8 cellular contexts compared by ENCODE assay signal in the genomic region with DNA sequence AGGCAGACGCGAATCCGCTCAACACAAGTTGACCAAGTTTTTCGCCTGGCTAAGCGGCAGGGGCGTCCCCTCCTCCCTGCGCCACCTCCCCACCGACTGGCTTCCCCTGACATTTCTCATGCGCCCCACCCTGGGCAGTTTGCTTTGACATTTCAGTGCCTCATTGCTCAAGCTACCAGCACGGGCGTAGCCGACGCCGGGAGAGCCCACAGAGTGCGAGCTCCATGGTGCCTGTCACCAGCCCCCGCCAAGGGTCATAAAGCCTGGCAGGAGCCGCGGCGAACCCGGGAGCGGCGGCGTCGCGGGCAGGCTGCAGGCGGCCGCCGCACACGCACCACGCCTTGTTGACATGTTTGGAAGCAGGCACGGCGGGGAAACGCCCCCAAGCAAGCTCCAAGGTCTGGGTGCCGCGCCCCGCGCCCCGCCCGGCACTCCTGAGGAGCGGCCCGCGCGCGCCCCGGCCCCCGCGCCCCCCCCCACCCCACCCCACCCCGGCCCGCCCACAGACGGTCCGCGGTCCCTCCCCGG. TPM values are rescaled to one million over a fixed set of nuclear protein-coding genes. Genes with fewer than 3 reads are reported as not detected.
A peak's percentile ranks its signal among the peaks of the same experiment; 100 is the strongest.
DNase-seq lines count a peak whose midpoint lies in the region; ATAC-seq and TF ChIP-seq lines count a peak whose summit lies in the region.

No MANE protein-coding gene starts in this region.

- H3K27me3 ChIP-seq in duodenal mucosa (ENCODE audit: control insufficient read depth in 1 of 2, insufficient read depth in 2 of 2, low read length in 2 of 2) (no peaks in the 10 kb centered on the region), lung (ENCODE audit: control insufficient read depth, insufficient read depth) (no peaks in the 10 kb centered on the region)

- peak overlapping the region; percentile 90 to 94 for H3K4me3 ChIP-seq in duodenal mucosa (ENCODE audit: low read depth in 1 of 2, low read length in 2 of 2)
- H3K4me3 ChIP-seq in lung = peak overlapping the region; percentile 86

- in situ Hi-C loops in ACHN (cut with HindIII; ENCODE audit: low pct_ligation_motif_present, low pct_unique_long_range_greater_than_20kb, low sequenced_read_pairs) = no loop called here

- 0 to 1% methylated on average over 38 to 45 of the region's 53 CpGs for WGBS in lung, 2 donors

- H3K27ac ChIP-seq in duodenal mucosa (ENCODE audit: low read depth, low read length) = peak overlapping the region; percentile 100
- H3K27ac ChIP-seq in lung (ENCODE audit: low read depth in 1 of 2, low read length in 1 of 2) = peak overlapping the region; percentile 98 to 99

- DNase-seq in ACHN (peak; percentile 64), NCI-H510A treated with DMSO at 0.1 percent for 48 hours (lab: John Stamatoyannopoulos, UW) (peak; percentile 52), lung (ENCODE audit: low spot score) (peak; percentile 85)
- peak; percentile 70 to 79 for DNase-seq in activated CD4-positive, alpha-beta T cell treated with anti-CD3 and anti-CD28 coated beads, Interleukin-2, amount 50 U/mL, for 48 hours
- DNase-seq in stimulated activated CD4-positive, alpha-beta T cell treated with anti-CD3 and anti-CD28 coated beads, TNF-alpha, amount 100 ng/mL, for 48 hours (ENCODE audit: low read depth in 3 of 3) = peak; percentile 27 to 60 (median 49)

- peak overlapping the region; percentile 73 to 89 for H3K9ac ChIP-seq in duodenal mucosa (ENCODE audit: low read depth in 1 of 2, low read length in 2 of 2)

- H3K36me3 ChIP-seq in duodenal mucosa (ENCODE audit: control insufficient read depth in 1 of 2, insufficient read depth in 2 of 2, low read length in 2 of 2) = peaks cover 0 to 3% of the 10 kb centered on the region in 2 donors
- H3K36me3 ChIP-seq in lung (ENCODE audit: control insufficient read depth in 2 of 2, insufficient read depth in 2 of 2, low read length in 2 of 2) = peaks cover 0 to 4% of the 10 kb centered on the region in 2 donors

- H3K9me3 ChIP-seq in duodenal mucosa (ENCODE audit: control insufficient read depth in 1 of 2, low read length in 2 of 2) = no peaks in the 10 kb centered on the region
- H3K9me3 ChIP-seq in lung (ENCODE audit: control insufficient read depth in 2 of 2, insufficient read depth in 1 of 2, low read length in 1 of 2) = no peaks in the 10 kb centered on the region

- TF ChIP-seq CTCF in lung (IDR thresholded peaks at IDR 0.05; ENCODE audit: control extremely low read depth, extremely low read depth) = no peak

- H3K4me1 ChIP-seq in duodenal mucosa (ENCODE audit: control insufficient read depth in 1 of 2, insufficient read depth in 2 of 2, low read length in 2 of 2) (peaks cover 20 to 33% of the 10 kb centered on the region in 2 donors), lung (ENCODE audit: control insufficient read depth in 2 of 2, insufficient read depth in 2 of 2, low read length in 2 of 2) (peaks cover 3 to 25% of the 10 kb centered on the region in 2 donors)

- peak; percentile 45 for ATAC-seq in GM18861 (IDR thresholded peaks at IDR 0.05; ENCODE audit: unreplicated experiment)
- peak; percentile 45 for ATAC-seq in HG03097 (IDR thresholded peaks at IDR 0.05; ENCODE audit: low FRiP score, unreplicated experiment)
- ATAC-seq in lung (ENCODE audit: insufficient read depth, low FRiP score) = peak; percentile 87

RNA-seq across cellular contexts. Expression of a gene that starts 0.6 kb away (rescaled TPM):
- total RNA-seq in lung = 10 to 100 TPM; 48.0 to 90.6 TPM
- 10 to 100 TPM; 18.7 to 22.3 TPM for polyA plus RNA-seq in lung

RNA-seq across cellular contexts. Expression of a gene that starts 34.4 kb away (rescaled TPM):
- total RNA-seq in lung = 10 to 100 TPM; 34.9 to 41.7 TPM
- polyA plus RNA-seq in lung = 10 to 100 TPM; 18.0 to 18.4 TPM

Comparison
In these comparisons a context has a peak if more than half of its experiments do, and no peak if none do; other contexts are left out.
1. Peak in every context shown above with its lines: DNase-seq, ATAC-seq, H3K4me3 ChIP-seq and H3K27ac ChIP-seq.